ENCODE assay signal across 9 cellular contexts in the genomic region with DNA sequence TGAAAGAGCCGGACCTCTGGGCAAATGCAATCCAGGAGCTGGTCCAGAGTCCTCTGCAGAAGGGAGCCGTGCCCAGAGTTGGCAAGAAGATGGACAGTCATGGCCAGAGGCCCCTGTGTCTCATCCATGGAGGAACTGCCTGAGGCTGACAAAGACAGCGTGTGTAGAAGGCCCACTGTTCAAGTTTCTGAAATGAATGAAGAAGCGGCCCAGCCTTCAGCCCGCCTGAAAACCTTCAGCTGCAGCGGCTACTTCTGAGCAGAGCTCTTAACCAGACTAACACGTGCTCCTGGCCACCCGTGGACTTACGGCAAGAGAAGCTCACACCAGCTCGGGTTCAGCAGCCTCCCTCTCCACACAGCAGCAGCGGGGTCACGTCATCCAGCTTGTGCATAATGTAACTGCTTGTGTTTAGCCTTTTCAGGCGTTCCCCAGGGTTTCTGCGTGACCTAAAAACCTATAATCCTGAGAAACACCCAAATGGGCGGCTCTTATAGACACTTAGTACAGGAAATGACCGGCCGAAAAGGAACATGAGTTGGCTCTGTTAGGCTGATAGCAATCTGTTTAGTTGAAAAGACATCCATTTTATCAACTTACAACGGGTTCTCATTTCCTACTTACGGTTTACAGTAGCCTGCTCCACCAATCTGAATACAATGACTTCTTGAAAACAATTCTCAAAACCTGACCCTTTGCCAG. TPM values are rescaled to one million over a fixed set of nuclear protein-coding genes. Genes with fewer than 3 reads are reported as not detected.
DNase-seq lines count a peak whose midpoint lies in the region; ATAC-seq and TF ChIP-seq lines count a peak whose summit lies in the region.
"Had no signal": no experiment of that assay in that cellular context is flagged by ENCODE, and none has a peak within 500 bp of the region (broad histone marks: within the 10 kb centered on the region; RNA-seq: fewer than 3 reads in every experiment).

A gene with protein sequence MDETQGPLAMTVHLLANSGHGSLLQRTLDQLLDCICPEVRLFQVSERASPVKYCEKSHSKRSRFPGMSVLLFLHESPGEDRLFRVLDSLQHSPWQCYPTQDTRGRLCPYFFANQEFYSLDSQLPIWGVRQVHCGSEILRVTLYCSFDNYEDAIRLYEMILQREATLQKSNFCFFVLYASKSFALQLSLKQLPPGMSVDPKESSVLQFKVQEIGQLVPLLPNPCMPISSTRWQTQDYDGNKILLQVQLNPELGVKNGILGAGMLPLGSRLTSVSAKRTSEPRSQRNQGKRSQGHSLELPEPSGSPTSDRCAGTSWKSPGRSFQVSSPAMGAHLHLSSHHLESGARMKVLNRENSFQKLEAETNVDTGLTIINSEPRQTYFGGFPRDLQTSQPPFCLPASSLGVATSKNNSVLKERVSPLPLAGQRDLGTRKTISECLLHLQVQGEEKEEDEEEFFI (minus strand): TSS at position 467 of the 702 bp plus-strand sequence. CDS start 339 bp downstream, at position 128.

- peak; percentile 80 for ATAC-seq in activated T-helper 17 cell treated with anti-CD3 and anti-CD28 coated beads, Interleukin-2, amount 50 U/mL, for 72 hours (replicated peaks)
- peak; percentile 86 to 94 (median 92) for ATAC-seq in heart left ventricle

- no peaks in the 10 kb centered on the region for H3K4me1 Mint-ChIP-seq in activated T-helper 17 cell treated with anti-CD3 and anti-CD28 coated beads, Interleukin-2, amount 50 U/mL, for 72 hours

- H3K27ac Mint-ChIP-seq in activated T-helper 17 cell treated with anti-CD3 and anti-CD28 coated beads, Interleukin-2, amount 50 U/mL, for 72 hours = peak within 1 kb of the TSS; percentile 81

- TF ChIP-seq CTCF in heart left ventricle (IDR thresholded peaks at IDR 0.05) (no peak), GM13976 (IDR thresholded peaks at IDR 0.05; ENCODE audit: borderline replicate concordance, control extremely low read depth, extremely low read depth, insufficient read depth, missing control alignments) (no peak)

- peak; percentile 11 for DNase-seq in G401 (ENCODE audit: low spot score)
- DNase-seq in Kasumi-1 (lab: John Stamatoyannopoulos, UW) = peak; percentile 23 to 31
- DNase-seq in heart left ventricle = peak; percentile 64 to 86 (median 77)
- peak; percentile 81 for DNase-seq in retina
- no peak for DNase-seq in NCI-H748 treated with DMSO at 0.1 percent for 48 hours (lab: John Stamatoyannopoulos, UW)
- no peak for DNase-seq in GM13976 (ENCODE audit: low spot score)
- no peak for DNase-seq in NCI-H1417 treated with DMSO at 0.1 percent for 48 hours (lab: John Stamatoyannopoulos, UW)

- H3K4me3 ChIP-seq in heart left ventricle = peak within 1 kb of the TSS; percentile 11 to 66 (median 52)

- no peaks in the 10 kb centered on the region for H3K9me3 ChIP-seq in heart left ventricle

- H3K27ac ChIP-seq in heart left ventricle = peak within 1 kb of the TSS; percentile 25 to 87 (median 74)

- H3K36me3 Mint-ChIP-seq in activated T-helper 17 cell treated with anti-CD3 and anti-CD28 coated beads, Interleukin-2, amount 50 U/mL, for 72 hours (ENCODE audit: low read depth) = no peaks in the 10 kb centered on the region

- H3K36me3 ChIP-seq in heart left ventricle = no peaks in the 10 kb centered on the region

- H3K4me3 Mint-ChIP-seq in activated T-helper 17 cell treated with anti-CD3 and anti-CD28 coated beads, Interleukin-2, amount 50 U/mL, for 72 hours = peak within 1 kb of the TSS; percentile 70

- H3K27me3 Mint-ChIP-seq in activated T-helper 17 cell treated with anti-CD3 and anti-CD28 coated beads, Interleukin-2, amount 50 U/mL, for 72 hours = no peaks in the 10 kb centered on the region

- H3K27me3 ChIP-seq in heart left ventricle = no peaks in the 10 kb centered on the region

- no peaks in the 10 kb centered on the region for H3K9me3 Mint-ChIP-seq in activated T-helper 17 cell treated with anti-CD3 and anti-CD28 coated beads, Interleukin-2, amount 50 U/mL, for 72 hours

- in situ Hi-C loops in G401 (cut with HindIII; ENCODE audit: low sequenced_read_pairs) = no loop called here
- in situ Hi-C loops in GM13976 (cut with MboI; ENCODE audit: low sequenced_read_pairs, unreplicated experiment) = no loop called here

- H3K4me1 ChIP-seq in heart left ventricle = peaks cover 0 to 29% (median 8%) of the 10 kb centered on the region in 12 donors

- 32 to 46% (median 40%) methylated on average over 10 to 19 of the region's 19 CpGs for WGBS in heart left ventricle, 4 donors

- peak in 1 of 2 donors; percentile 50 for TF ChIP-seq POLR2A in heart left ventricle (IDR thresholded peaks at IDR 0.05)

- intact Hi-C loops in heart left ventricle (cut with DNase I) = loop anchor here in 1 of 10 donors (5.0 kb wide), 1 partner anchor 34 kb away; no protein-coding TSS in a partner anchor

RNA-seq across cellular contexts. Expression of the gene that starts here (rescaled TPM):
- not detected in 2 replicates for total RNA-seq in G401 (2014; rRNA removed; shearing (Covaris generic))
- total RNA-seq in activated T-helper 17 cell treated with anti-CD3 and anti-CD28 coated beads, Interleukin-2, amount 50 U/mL, for 72 hours = 1 to 10 TPM in 1 of 2 donors, under 1 TPM in 1; 0.37 to 1.1 TPM
- total RNA-seq in heart left ventricle = 1 to 10 TPM in 8 of 9 donors, under 1 TPM in 1; 0.77 to 5.1 (median 1.6) TPM
- polyA plus RNA-seq in heart left ventricle = 1 to 10 TPM in 1 of 2 donors, under 1 TPM in 1; 0.34 to 4.0 TPM
- total RNA-seq: bronchial epithelial cell had no signal

Comparison
In these comparisons a context has a peak if more than half of its experiments do, and no peak if none do; other contexts are left out.
1. Peak in DNase-seq in G401; RNA of the gene not detected or under 1 TPM.
2. DNase-seq: peak in Kasumi-1 (2 of 2), heart left ventricle (5 of 5) and retina (single experiment); none in NCI-H748 treated with DMSO at 0.1 percent for 48 hours (single experiment), GM13976 (single experiment) and NCI-H1417 treated with DMSO at 0.1 percent for 48 hours (single experiment).